18 cellular contexts compared by ENCODE assay signal in the genomic region with DNA sequence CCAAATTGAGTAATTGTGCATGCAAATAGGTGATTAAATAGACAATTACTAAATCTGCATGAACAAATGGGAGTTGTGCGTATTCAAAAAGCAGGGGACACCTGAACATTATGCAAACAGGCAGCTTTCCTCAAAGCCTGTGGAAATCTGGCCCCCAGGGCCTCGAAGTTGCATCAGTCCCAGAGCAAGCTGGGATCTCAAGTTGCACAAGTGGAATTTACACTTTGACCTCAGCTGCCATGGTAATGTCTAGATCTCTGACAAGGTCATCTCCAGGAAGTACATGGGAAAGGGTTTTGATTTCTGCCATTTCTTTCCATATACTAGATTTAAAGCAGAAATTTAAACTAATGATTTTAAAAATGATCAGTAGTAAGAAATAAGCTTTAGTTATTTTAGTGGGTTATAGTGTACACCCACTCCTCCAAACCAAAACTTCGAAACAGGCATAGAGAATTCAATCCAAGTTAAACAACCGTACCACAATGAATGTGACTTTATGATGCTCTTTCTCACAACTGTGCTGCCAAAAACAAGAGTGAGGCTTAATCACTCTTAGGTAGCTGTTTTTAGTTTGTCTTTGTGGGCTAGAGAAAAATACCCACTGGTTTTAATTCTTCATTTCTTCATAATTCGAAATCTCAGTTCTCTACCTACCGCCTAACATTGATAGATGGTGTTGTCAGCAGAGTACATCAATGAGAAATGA.
DNase-seq lines count a peak whose midpoint lies in the region; ATAC-seq and TF ChIP-seq lines count a peak whose summit lies in the region.
"Had no signal": no experiment of that assay in that cellular context is flagged by ENCODE, and none has a peak within 500 bp of the region (broad histone marks: within the 10 kb centered on the region; RNA-seq: fewer than 3 reads in every experiment).

No MANE protein-coding gene starts in this region.

- no peak for ATAC-seq in GM21737 (IDR thresholded peaks at IDR 0.05; ENCODE audit: unreplicated experiment)

- CTCF ChIA-PET in GM10248 (lab: Yijun Ruan, JAX) (interaction anchor here (1.5 kb wide), 1 partner anchor 12 kb away, joined by 4 read pairs; no protein-coding TSS in a partner anchor), SK-N-SH (lab: Yijun Ruan, JAX) (no interaction called here)

- no peaks in the 10 kb centered on the region for H3K9me3 ChIP-seq in ectodermal cell (ENCODE audit: control insufficient read depth, low read length)
- H3K9me3 ChIP-seq in mesenchymal stem cell (ENCODE audit: control insufficient read depth, low read length): peaks cover 8% of the 10 kb centered on the region
- no peaks in the 10 kb centered on the region for H3K9me3 ChIP-seq in SK-N-SH
- H3K9me3 ChIP-seq: uterus had no signal

- no peak overlapping the region for H2BK120ac ChIP-seq in mesenchymal stem cell (ENCODE audit: low read depth, low read length)

- H3K79me2 ChIP-seq in SK-N-SH (ENCODE audit: insufficient read depth): no peaks in the 10 kb centered on the region

- H3K9me2 ChIP-seq in SK-N-SH: no peaks in the 10 kb centered on the region

- no peaks in the 10 kb centered on the region for H3F3A ChIP-seq in SK-N-SH (replicated peaks; ENCODE audit: insufficient read depth)

- H3K27ac ChIP-seq in ectodermal cell (ENCODE audit: insufficient read depth, low read depth, low read length, poor library complexity, severe bottlenecking) (peak overlapping the region; percentile 65), mesenchymal stem cell (ENCODE audit: low read length, poor library complexity, severe bottlenecking) (no peak overlapping the region), SK-N-SH (ENCODE audit: low read depth in 2 of 2, low read length in 1 of 2) (no peak overlapping the region)
- H3K27ac ChIP-seq: uterus had no signal

- H3K18ac ChIP-seq in mesenchymal stem cell (ENCODE audit: low read depth in 1 of 2, low read length in 2 of 2): no peak overlapping the region

- no peak overlapping the region for H3K14ac ChIP-seq in mesenchymal stem cell (ENCODE audit: low read length in 2 of 2)

- H2BK15ac ChIP-seq in mesenchymal stem cell (ENCODE audit: low read depth, poor library complexity, severe bottlenecking): peak overlapping the region; percentile 13

- DNase-seq in AG09319 (ENCODE audit: extremely low read depth, low read depth) (peak; percentile 2), LHCN-M2 (ENCODE audit: low read depth) (peak; percentile 50), mesenchymal stem cell (peak; percentile 24), GM10248 (ENCODE audit: extremely low spot score) (no peak), SK-N-SH (no peak), NCI-H2081 treated with DMSO at 0.1 percent for 48 hours (lab: John Stamatoyannopoulos, UW) (no peak)
- DNase-seq: activated CD4-positive, alpha-beta memory T cell treated with anti-CD3 and anti-CD28 coated beads, Interleukin-2, amount 10 ng/mL, durations not matched to agents 7 days and 5 days; activated gamma-delta T cell treated with Interleukin-2 at 50 U/mL for 16 hours; AML-193; cortex of kidney; KG1; NCI-H2107; occipital lobe; stimulated activated CD4-positive, alpha-beta T cell treated with anti-CD3 and anti-CD28 coated beads, Interleukin-1b, Interleukin-23, amount 100 ng/mL, for 48 hours; uterus had no signal

- POLR2A ChIA-PET in GM10248 (lab: Yijun Ruan, JAX) (no interaction called here), SK-N-SH (lab: Yijun Ruan, JAX) (no interaction called here)

- no peak overlapping the region for H2AFZ ChIP-seq in mesenchymal stem cell (ENCODE audit: low read depth, low read length)
- H2AFZ ChIP-seq in SK-N-SH (ENCODE audit: low read depth): no peak overlapping the region

- H3K4me2 ChIP-seq in mesenchymal stem cell (ENCODE audit: low read length, poor library complexity, severe bottlenecking) (no peak overlapping the region), SK-N-SH (no peak overlapping the region)

- H3K4me1 ChIP-seq in ectodermal cell (ENCODE audit: control insufficient read depth, insufficient read depth, low read length): no peaks in the 10 kb centered on the region
- no peaks in the 10 kb centered on the region for H3K4me1 ChIP-seq in mesenchymal stem cell (ENCODE audit: control insufficient read depth, insufficient read depth, low read depth, low read length)
- no peaks in the 10 kb centered on the region for H3K4me1 ChIP-seq in SK-N-SH (ENCODE audit: control insufficient read depth in 1 of 2, insufficient read depth in 2 of 2, low read depth in 1 of 2, low read length in 1 of 2)
- H3K4me1 ChIP-seq: uterus had no signal

- TF ChIP-seq CTCF in AG09319 (IDR thresholded peaks at IDR 0.05; ENCODE audit: low read depth, low read length) (no peak), GM10248 (IDR thresholded peaks at IDR 0.05; ENCODE audit: control extremely low read depth, extremely low read depth, low read depth, missing control alignments) (no peak), SK-N-SH (IDR thresholded peaks at IDR 0.05) (no peak)

- TF ChIP-seq EP300 in SK-N-SH (IDR thresholded peaks at IDR 0.05; ENCODE audit: borderline replicate concordance in 1 of 2, low read depth in 1 of 2, low read length in 1 of 2): no peak

- no peak overlapping the region for H3K4ac ChIP-seq in mesenchymal stem cell (ENCODE audit: low read depth in 1 of 2, low read length in 2 of 2)

- 89 to 93% methylated on average over 5 to 6 of the region's 6 CpGs for WGBS in ectodermal cell, 2 experiments
- 69% methylated on average over 2 of the region's 6 CpGs for WGBS in mesenchymal stem cell
- 77% methylated on average over 6 of the region's 6 CpGs for WGBS in SK-N-SH (ENCODE audit: low lambda C conversion rate)

- no peak overlapping the region for H3K4me3 ChIP-seq in ectodermal cell (ENCODE audit: insufficient read depth, low read depth, low read length)
- H3K4me3 ChIP-seq in mesenchymal stem cell (ENCODE audit: insufficient read depth in 1 of 2, low read depth in 1 of 2, low read length in 2 of 2): no peak overlapping the region
- H3K4me3 ChIP-seq in SK-N-SH (ENCODE audit: low read depth in 2 of 2, low read length in 1 of 2): no peak overlapping the region
- H3K4me3 ChIP-seq: lung, uterus had no signal

- H4K91ac ChIP-seq in mesenchymal stem cell (ENCODE audit: low read length): no peak overlapping the region

- H2AK5ac ChIP-seq in mesenchymal stem cell (ENCODE audit: low read length, severe bottlenecking): no peak overlapping the region

- H3K9ac ChIP-seq in mesenchymal stem cell (ENCODE audit: low read length) (no peak overlapping the region), SK-N-SH (no peak overlapping the region)

- H3K27me3 ChIP-seq in ectodermal cell (ENCODE audit: control insufficient read depth, insufficient read depth, low read length, poor library complexity, severe bottlenecking): no peaks in the 10 kb centered on the region
- no peaks in the 10 kb centered on the region for H3K27me3 ChIP-seq in mesenchymal stem cell (ENCODE audit: control insufficient read depth in 1 of 2, insufficient read depth in 1 of 2, low read length in 2 of 2)
- H3K27me3 ChIP-seq in SK-N-SH (ENCODE audit: insufficient read depth): no peaks in the 10 kb centered on the region
- H3K27me3 ChIP-seq: uterus had no signal

- no peak overlapping the region for H3K23ac ChIP-seq in mesenchymal stem cell (ENCODE audit: low read length in 2 of 2)

- H2BK12ac ChIP-seq in mesenchymal stem cell (ENCODE audit: low read length in 2 of 2): no peak overlapping the region

- H3K36me3 ChIP-seq in ectodermal cell (ENCODE audit: control insufficient read depth, insufficient read depth, low read length) (no peaks in the 10 kb centered on the region), mesenchymal stem cell (ENCODE audit: control insufficient read depth in 1 of 2, insufficient read depth in 2 of 2, low read depth in 1 of 2, low read length in 2 of 2) (no peaks in the 10 kb centered on the region), SK-N-SH (replicated peaks in 1 of 2; ENCODE audit: control insufficient read depth in 1 of 2, insufficient read depth in 2 of 2, low read length in 1 of 2) (no peaks in the 10 kb centered on the region)
- H3K36me3 ChIP-seq: uterus had no signal

- TF ChIP-seq RAD21 in SK-N-SH (IDR thresholded peaks at IDR 0.05; ENCODE audit: low read length): no peak

- no peak overlapping the region for H2BK5ac ChIP-seq in mesenchymal stem cell (ENCODE audit: low read depth, low read length, poor library complexity, severe bottlenecking)

- H3K79me1 ChIP-seq in mesenchymal stem cell (replicated peaks; ENCODE audit: low read length, poor library complexity, severe bottlenecking): no peaks in the 10 kb centered on the region

- no peak overlapping the region for H4K8ac ChIP-seq in mesenchymal stem cell (ENCODE audit: low read length)

- H4K20me1 ChIP-seq in SK-N-SH (ENCODE audit: insufficient read depth): no peaks in the 10 kb centered on the region

TF ChIP-seq in SK-N-SH, 30 proteins besides CTCF, POLR2A, EP300 and RAD21 (continues in another document):
- TF ChIP-seq TEAD4 (IDR thresholded peaks at IDR 0.05; ENCODE audit: borderline replicate concordance, insufficient read depth) (no peak), MXI1 (IDR thresholded peaks at IDR 0.05; ENCODE audit: low read depth, low read length) (no peak), JUND (IDR thresholded peaks at IDR 0.05) (no peak), RFX5 (IDR thresholded peaks at IDR 0.05; ENCODE audit: low read length) (no peak), GABPA (IDR thresholded peaks at IDR 0.05; ENCODE audit: low read depth) (no peak), FOXJ3 (CRISPR knock-in tag; IDR thresholded peaks at IDR 0.05) (no peak), RXRA (IDR thresholded peaks at IDR 0.05; ENCODE audit: borderline replicate concordance, low read depth) (no peak), NRF1 (IDR thresholded peaks at IDR 0.05; ENCODE audit: low read depth, low read length) (no peak), MEF2A (IDR thresholded peaks at IDR 0.05; ENCODE audit: borderline replicate concordance, low read depth) (no peak)
- TF ChIP-seq, protein P1, sequence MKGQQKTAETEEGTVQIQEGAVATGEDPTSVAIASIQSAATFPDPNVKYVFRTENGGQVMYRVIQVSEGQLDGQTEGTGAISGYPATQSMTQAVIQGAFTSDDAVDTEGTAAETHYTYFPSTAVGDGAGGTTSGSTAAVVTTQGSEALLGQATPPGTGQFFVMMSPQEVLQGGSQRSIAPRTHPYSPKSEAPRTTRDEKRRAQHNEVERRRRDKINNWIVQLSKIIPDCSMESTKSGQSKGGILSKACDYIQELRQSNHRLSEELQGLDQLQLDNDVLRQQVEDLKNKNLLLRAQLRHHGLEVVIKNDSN (IDR thresholded peaks at IDR 0.05; ENCODE audit: borderline replicate concordance, low read depth): no peak
- TF ChIP-seq, protein P2, sequence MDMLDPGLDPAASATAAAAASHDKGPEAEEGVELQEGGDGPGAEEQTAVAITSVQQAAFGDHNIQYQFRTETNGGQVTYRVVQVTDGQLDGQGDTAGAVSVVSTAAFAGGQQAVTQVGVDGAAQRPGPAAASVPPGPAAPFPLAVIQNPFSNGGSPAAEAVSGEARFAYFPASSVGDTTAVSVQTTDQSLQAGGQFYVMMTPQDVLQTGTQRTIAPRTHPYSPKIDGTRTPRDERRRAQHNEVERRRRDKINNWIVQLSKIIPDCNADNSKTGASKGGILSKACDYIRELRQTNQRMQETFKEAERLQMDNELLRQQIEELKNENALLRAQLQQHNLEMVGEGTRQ (IDR thresholded peaks at IDR 0.05; ENCODE audit: borderline replicate concordance, low read depth, low read length): no peak

Comparison
In these comparisons a context has a peak if more than half of its experiments do, and no peak if none do; other contexts are left out.
1. DNase-seq: peak in AG09319 (single experiment), LHCN-M2 (single experiment) and mesenchymal stem cell (single experiment); none in GM10248 (single experiment), SK-N-SH (single experiment) and NCI-H2081 treated with DMSO at 0.1 percent for 48 hours (single experiment).